Comparison of ENCODE assay signal across 1 cellular context in the genomic region with DNA sequence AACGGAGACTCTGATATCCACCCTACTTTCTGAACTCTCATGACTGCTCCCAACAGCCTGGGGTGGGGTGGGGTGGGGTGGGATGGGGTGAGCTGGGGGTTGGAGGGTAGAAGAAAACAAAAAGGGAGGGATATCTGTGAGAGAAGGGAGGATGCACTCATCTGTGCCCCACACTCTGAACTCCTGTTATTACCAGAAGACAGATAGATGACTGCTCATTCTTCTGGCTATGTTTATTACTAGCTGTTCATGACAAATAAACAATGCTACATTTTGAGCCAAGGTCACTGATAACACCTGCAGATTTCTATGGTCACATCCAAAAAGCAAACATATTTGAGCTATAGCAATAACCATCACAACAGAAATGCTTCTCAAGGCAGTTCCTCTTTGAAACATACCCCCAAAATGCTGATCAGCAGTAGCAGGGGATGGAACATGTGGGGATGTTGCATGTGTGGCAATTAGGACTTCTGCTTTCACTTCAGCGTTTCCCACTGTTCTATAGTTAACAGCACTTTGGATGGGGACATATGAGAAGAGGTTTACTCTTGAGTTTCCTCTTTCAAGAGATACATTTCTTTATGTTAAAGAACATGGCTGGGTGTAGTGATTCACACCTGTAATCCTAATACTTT.
A peak's percentile ranks its signal among the peaks of the same experiment; 100 is the strongest.
TF ChIP-seq lines count a peak whose summit lies in the region.

No MANE protein-coding gene starts in this region.

TF ChIP-seq in GM12878, 131 proteins besides CTCF, POLR2A, EP300 and RAD21 (continues in another document):
- TF ChIP-seq, protein P1, sequence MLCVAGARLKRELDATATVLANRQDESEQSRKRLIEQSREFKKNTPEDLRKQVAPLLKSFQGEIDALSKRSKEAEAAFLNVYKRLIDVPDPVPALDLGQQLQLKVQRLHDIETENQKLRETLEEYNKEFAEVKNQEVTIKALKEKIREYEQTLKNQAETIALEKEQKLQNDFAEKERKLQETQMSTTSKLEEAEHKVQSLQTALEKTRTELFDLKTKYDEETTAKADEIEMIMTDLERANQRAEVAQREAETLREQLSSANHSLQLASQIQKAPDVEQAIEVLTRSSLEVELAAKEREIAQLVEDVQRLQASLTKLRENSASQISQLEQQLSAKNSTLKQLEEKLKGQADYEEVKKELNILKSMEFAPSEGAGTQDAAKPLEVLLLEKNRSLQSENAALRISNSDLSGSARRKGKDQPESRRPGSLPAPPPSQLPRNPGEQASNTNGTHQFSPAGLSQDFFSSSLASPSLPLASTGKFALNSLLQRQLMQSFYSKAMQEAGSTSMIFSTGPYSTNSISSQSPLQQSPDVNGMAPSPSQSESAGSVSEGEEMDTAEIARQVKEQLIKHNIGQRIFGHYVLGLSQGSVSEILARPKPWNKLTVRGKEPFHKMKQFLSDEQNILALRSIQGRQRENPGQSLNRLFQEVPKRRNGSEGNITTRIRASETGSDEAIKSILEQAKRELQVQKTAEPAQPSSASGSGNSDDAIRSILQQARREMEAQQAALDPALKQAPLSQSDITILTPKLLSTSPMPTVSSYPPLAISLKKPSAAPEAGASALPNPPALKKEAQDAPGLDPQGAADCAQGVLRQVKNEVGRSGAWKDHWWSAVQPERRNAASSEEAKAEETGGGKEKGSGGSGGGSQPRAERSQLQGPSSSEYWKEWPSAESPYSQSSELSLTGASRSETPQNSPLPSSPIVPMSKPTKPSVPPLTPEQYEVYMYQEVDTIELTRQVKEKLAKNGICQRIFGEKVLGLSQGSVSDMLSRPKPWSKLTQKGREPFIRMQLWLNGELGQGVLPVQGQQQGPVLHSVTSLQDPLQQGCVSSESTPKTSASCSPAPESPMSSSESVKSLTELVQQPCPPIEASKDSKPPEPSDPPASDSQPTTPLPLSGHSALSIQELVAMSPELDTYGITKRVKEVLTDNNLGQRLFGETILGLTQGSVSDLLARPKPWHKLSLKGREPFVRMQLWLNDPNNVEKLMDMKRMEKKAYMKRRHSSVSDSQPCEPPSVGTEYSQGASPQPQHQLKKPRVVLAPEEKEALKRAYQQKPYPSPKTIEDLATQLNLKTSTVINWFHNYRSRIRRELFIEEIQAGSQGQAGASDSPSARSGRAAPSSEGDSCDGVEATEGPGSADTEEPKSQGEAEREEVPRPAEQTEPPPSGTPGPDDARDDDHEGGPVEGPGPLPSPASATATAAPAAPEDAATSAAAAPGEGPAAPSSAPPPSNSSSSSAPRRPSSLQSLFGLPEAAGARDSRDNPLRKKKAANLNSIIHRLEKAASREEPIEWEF (IDR thresholded peaks at IDR 0.05; ENCODE audit: insufficient replicate concordance, low read depth, low read length) = no peak
- TF ChIP-seq BACH1 (IDR thresholded peaks at IDR 0.05; ENCODE audit: borderline replicate concordance) (no peak), SMAD1 (IDR thresholded peaks at IDR 0.05; ENCODE audit: low read depth, partially characterized antibody) (no peak), MYC (IDR thresholded peaks at IDR 0.05; ENCODE audit: insufficient read depth, insufficient read length, insufficient replicate concordance, low read length, severe bottlenecking) (no peak), CBFB (IDR thresholded peaks at IDR 0.05; ENCODE audit: low read depth) (0 out of 2 replicates have a peak, but pooled peaks have one; percentile 10), CBX5 (IDR thresholded peaks at IDR 0.05; ENCODE audit: low read depth) (no peak), YY1 (IDR thresholded peaks at IDR 0.05; ENCODE audit: low read depth, low read length) (no peak), SREBF1 (IDR thresholded peaks at IDR 0.05; ENCODE audit: low read length) (no peak), ASH2L (IDR thresholded peaks at IDR 0.05; ENCODE audit: borderline replicate concordance, low read depth) (no peak), IRF4 (IDR thresholded peaks at IDR 0.05; ENCODE audit: low read depth, low read length) (no peak), CHD4 (IDR thresholded peaks at IDR 0.05) (no peak), SPI1 (IDR thresholded peaks at IDR 0.05; ENCODE audit: borderline replicate concordance, insufficient read depth, low read depth, low read length) (peak; percentile 91), ZNF622 (IDR thresholded peaks at IDR 0.05) (no peak), HDGF (IDR thresholded peaks at IDR 0.05) (no peak), ZNF207 (IDR thresholded peaks at IDR 0.05; ENCODE audit: borderline replicate concordance) (no peak), PAX5 (IDR thresholded peaks at IDR 0.05; ENCODE audit: borderline replicate concordance, low read depth, low read length) (no peak), SIN3A (IDR thresholded peaks at IDR 0.05; ENCODE audit: low read depth, low read length) (no peak), NR2C1 (IDR thresholded peaks at IDR 0.05) (no peak), EED (IDR thresholded peaks at IDR 0.05; ENCODE audit: low read depth) (peak; percentile 70), NFYA (IDR thresholded peaks at IDR 0.05; ENCODE audit: borderline replicate concordance, low read depth, low read length) (no peak), RUNX3 (IDR thresholded peaks at IDR 0.05; ENCODE audit: low read length) (peak; percentile 24; the same call in 1 of the 2 replicates), HDAC6 (IDR thresholded peaks at IDR 0.05; ENCODE audit: unreplicated experiment) (no peak), RCOR1 (conservative IDR thresholded peaks at IDR 0.05; ENCODE audit: low read depth, low read length) (no peak), CREM (IDR thresholded peaks at IDR 0.05; ENCODE audit: low read depth) (no peak), ZNF217 (IDR thresholded peaks at IDR 0.05) (no peak), KLF5 (IDR thresholded peaks at IDR 0.05; ENCODE audit: partially characterized antibody) (no peak), IKZF1 (conservative IDR thresholded peaks at IDR 0.05) (peak; percentile 62), SUPT20H (IDR thresholded peaks at IDR 0.05; ENCODE audit: borderline replicate concordance, control insufficient read depth, low read depth, low read length) (no peak), POLR2AphosphoS5 (IDR thresholded peaks at IDR 0.05; ENCODE audit: low read length) (no peak), ZNF24 (IDR thresholded peaks at IDR 0.05) (no peak), PML (IDR thresholded peaks at IDR 0.05; ENCODE audit: low read length) (peak; percentile 8; the same call in 1 of the 2 replicates), NR2F1 (conservative IDR thresholded peaks at IDR 0.05) (no peak), YBX1 (IDR thresholded peaks at IDR 0.05) (no peak), DPF2 (IDR thresholded peaks at IDR 0.05) (no peak), RFX5 (IDR thresholded peaks at IDR 0.05; ENCODE audit: low read depth, low read length) (no peak), CREB1 (IDR thresholded peaks at IDR 0.05; ENCODE audit: low read depth) (no peak), MEF2B (IDR thresholded peaks at IDR 0.05; ENCODE audit: partially characterized antibody, poor library complexity, severe bottlenecking) (no peak), NR2C2 (IDR thresholded peaks at IDR 0.05; ENCODE audit: borderline replicate concordance, control insufficient read depth, insufficient read length, low read depth) (no peak), ZNF274 (IDR thresholded peaks at IDR 0.05; ENCODE audit: insufficient read depth, insufficient read length) (no peak)
- TF ChIP-seq, protein P2, sequence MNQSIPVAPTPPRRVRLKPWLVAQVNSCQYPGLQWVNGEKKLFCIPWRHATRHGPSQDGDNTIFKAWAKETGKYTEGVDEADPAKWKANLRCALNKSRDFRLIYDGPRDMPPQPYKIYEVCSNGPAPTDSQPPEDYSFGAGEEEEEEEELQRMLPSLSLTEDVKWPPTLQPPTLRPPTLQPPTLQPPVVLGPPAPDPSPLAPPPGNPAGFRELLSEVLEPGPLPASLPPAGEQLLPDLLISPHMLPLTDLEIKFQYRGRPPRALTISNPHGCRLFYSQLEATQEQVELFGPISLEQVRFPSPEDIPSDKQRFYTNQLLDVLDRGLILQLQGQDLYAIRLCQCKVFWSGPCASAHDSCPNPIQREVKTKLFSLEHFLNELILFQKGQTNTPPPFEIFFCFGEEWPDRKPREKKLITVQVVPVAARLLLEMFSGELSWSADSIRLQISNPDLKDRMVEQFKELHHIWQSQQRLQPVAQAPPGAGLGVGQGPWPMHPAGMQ (IDR thresholded peaks at IDR 0.05; ENCODE audit: borderline replicate concordance) = no peak
- TF ChIP-seq, protein P3, sequence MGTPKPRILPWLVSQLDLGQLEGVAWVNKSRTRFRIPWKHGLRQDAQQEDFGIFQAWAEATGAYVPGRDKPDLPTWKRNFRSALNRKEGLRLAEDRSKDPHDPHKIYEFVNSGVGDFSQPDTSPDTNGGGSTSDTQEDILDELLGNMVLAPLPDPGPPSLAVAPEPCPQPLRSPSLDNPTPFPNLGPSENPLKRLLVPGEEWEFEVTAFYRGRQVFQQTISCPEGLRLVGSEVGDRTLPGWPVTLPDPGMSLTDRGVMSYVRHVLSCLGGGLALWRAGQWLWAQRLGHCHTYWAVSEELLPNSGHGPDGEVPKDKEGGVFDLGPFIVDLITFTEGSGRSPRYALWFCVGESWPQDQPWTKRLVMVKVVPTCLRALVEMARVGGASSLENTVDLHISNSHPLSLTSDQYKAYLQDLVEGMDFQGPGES (IDR thresholded peaks at IDR 0.05) = no peak
- TF ChIP-seq, protein P4, sequence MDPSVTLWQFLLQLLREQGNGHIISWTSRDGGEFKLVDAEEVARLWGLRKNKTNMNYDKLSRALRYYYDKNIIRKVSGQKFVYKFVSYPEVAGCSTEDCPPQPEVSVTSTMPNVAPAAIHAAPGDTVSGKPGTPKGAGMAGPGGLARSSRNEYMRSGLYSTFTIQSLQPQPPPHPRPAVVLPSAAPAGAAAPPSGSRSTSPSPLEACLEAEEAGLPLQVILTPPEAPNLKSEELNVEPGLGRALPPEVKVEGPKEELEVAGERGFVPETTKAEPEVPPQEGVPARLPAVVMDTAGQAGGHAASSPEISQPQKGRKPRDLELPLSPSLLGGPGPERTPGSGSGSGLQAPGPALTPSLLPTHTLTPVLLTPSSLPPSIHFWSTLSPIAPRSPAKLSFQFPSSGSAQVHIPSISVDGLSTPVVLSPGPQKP (IDR thresholded peaks at IDR 0.05; ENCODE audit: low read depth, low read length) = no peak
- TF ChIP-seq, protein P5, sequence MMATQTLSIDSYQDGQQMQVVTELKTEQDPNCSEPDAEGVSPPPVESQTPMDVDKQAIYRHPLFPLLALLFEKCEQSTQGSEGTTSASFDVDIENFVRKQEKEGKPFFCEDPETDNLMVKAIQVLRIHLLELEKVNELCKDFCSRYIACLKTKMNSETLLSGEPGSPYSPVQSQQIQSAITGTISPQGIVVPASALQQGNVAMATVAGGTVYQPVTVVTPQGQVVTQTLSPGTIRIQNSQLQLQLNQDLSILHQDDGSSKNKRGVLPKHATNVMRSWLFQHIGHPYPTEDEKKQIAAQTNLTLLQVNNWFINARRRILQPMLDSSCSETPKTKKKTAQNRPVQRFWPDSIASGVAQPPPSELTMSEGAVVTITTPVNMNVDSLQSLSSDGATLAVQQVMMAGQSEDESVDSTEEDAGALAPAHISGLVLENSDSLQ (IDR thresholded peaks at IDR 0.05) = no peak
- TF ChIP-seq, protein P6, sequence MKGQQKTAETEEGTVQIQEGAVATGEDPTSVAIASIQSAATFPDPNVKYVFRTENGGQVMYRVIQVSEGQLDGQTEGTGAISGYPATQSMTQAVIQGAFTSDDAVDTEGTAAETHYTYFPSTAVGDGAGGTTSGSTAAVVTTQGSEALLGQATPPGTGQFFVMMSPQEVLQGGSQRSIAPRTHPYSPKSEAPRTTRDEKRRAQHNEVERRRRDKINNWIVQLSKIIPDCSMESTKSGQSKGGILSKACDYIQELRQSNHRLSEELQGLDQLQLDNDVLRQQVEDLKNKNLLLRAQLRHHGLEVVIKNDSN (IDR thresholded peaks at IDR 0.05; ENCODE audit: borderline replicate concordance, extremely low read length, insufficient read depth, low read depth, low read length) = no peak
- TF ChIP-seq, protein P7, sequence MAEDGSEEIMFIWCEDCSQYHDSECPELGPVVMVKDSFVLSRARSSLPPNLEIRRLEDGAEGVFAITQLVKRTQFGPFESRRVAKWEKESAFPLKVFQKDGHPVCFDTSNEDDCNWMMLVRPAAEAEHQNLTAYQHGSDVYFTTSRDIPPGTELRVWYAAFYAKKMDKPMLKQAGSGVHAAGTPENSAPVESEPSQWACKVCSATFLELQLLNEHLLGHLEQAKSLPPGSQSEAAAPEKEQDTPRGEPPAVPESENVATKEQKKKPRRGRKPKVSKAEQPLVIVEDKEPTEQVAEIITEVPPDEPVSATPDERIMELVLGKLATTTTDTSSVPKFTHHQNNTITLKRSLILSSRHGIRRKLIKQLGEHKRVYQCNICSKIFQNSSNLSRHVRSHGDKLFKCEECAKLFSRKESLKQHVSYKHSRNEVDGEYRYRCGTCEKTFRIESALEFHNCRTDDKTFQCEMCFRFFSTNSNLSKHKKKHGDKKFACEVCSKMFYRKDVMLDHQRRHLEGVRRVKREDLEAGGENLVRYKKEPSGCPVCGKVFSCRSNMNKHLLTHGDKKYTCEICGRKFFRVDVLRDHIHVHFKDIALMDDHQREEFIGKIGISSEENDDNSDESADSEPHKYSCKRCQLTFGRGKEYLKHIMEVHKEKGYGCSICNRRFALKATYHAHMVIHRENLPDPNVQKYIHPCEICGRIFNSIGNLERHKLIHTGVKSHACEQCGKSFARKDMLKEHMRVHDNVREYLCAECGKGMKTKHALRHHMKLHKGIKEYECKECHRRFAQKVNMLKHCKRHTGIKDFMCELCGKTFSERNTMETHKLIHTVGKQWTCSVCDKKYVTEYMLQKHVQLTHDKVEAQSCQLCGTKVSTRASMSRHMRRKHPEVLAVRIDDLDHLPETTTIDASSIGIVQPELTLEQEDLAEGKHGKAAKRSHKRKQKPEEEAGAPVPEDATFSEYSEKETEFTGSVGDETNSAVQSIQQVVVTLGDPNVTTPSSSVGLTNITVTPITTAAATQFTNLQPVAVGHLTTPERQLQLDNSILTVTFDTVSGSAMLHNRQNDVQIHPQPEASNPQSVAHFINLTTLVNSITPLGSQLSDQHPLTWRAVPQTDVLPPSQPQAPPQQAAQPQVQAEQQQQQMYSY (CRISPR knock-in tag; IDR thresholded peaks at IDR 0.05) = no peak
- TF ChIP-seq, protein P8, sequence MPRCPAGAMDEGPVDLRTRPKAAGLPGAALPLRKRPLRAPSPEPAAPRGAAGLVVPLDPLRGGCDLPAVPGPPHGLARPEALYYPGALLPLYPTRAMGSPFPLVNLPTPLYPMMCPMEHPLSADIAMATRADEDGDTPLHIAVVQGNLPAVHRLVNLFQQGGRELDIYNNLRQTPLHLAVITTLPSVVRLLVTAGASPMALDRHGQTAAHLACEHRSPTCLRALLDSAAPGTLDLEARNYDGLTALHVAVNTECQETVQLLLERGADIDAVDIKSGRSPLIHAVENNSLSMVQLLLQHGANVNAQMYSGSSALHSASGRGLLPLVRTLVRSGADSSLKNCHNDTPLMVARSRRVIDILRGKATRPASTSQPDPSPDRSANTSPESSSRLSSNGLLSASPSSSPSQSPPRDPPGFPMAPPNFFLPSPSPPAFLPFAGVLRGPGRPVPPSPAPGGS (IDR thresholded peaks at IDR 0.05; ENCODE audit: borderline replicate concordance, insufficient read depth, low read depth, low read length, poor library complexity, severe bottlenecking) = no peak
- TF ChIP-seq, protein P9, sequence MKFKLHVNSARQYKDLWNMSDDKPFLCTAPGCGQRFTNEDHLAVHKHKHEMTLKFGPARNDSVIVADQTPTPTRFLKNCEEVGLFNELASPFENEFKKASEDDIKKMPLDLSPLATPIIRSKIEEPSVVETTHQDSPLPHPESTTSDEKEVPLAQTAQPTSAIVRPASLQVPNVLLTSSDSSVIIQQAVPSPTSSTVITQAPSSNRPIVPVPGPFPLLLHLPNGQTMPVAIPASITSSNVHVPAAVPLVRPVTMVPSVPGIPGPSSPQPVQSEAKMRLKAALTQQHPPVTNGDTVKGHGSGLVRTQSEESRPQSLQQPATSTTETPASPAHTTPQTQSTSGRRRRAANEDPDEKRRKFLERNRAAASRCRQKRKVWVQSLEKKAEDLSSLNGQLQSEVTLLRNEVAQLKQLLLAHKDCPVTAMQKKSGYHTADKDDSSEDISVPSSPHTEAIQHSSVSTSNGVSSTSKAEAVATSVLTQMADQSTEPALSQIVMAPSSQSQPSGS (IDR thresholded peaks at IDR 0.05; ENCODE audit: low read length) = peak; percentile 67; the same call in 1 of the 2 replicates
